ENCODE assay signal across 1 cellular context in the genomic region with DNA sequence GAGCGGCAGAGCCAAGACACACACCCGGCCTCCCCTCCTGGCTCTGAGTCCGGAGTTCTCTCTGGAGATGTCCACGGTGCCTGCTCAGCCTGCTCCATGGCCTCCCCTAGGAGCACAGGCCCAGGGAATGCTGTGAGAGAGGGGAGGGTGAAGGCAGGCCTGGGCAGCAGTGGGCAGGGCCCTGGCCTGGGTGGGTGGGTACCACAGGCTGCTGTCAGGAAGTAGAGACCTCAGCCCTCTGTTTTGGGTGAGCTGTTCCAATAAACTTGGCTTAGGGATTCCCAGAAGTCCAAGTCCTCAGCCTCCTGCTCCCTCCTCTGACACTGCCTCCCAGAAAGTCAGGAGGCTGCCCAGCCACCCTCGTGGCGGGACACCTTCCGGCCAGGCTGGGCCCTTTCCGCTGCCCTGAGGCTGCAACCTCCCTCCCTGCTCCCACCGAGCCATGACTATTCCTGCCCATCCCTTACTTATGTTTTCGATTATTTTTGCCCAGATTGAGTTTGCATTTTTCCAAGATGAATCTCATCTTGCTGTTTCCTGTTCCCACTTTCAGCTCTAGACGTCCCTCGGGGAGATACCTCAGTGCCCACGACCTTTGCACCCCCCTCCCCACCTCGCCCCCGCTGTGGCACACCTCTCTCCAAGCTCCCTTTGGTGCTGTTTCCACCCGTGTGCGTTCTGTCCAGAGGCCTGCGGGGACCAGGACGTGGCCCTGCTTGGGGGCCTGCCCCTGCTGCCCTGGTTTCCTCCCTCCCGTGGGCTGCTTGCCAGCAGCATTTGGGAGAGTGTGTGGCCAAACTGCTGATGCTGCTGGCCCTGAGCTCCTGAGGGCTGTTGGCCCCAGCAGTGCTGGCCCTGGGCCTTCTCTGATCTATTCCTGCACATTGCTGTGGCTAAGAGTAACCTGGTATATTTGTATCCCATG.
TF ChIP-seq lines count a peak whose summit lies in the region.

No MANE protein-coding gene starts in this region.

TF ChIP-seq in K562, 482 proteins besides CTCF, POLR2A, EP300 and RAD21:
- TF ChIP-seq IRF2 (CRISPR knock-in tag; IDR thresholded peaks at IDR 0.05) (no peak), PHB2 (IDR thresholded peaks at IDR 0.05; ENCODE audit: low read depth) (no peak), BRD4 (IDR thresholded peaks at IDR 0.05) (no peak), MCM3 (IDR thresholded peaks at IDR 0.05) (no peak), FIP1L1 (IDR thresholded peaks at IDR 0.05; ENCODE audit: low read depth, low read length, poor library complexity, severe bottlenecking) (no peak), CBX8 (IDR thresholded peaks at IDR 0.05; ENCODE audit: borderline replicate concordance, extremely low read depth, low read depth, low read length, poor library complexity, severe bottlenecking) (no peak), NFE2L1 (tag; IDR thresholded peaks at IDR 0.05; ENCODE audit: borderline replicate concordance, low read depth) (no peak), GATAD2A (IDR thresholded peaks at IDR 0.05) (no peak)
- TF ChIP-seq, protein P1, sequence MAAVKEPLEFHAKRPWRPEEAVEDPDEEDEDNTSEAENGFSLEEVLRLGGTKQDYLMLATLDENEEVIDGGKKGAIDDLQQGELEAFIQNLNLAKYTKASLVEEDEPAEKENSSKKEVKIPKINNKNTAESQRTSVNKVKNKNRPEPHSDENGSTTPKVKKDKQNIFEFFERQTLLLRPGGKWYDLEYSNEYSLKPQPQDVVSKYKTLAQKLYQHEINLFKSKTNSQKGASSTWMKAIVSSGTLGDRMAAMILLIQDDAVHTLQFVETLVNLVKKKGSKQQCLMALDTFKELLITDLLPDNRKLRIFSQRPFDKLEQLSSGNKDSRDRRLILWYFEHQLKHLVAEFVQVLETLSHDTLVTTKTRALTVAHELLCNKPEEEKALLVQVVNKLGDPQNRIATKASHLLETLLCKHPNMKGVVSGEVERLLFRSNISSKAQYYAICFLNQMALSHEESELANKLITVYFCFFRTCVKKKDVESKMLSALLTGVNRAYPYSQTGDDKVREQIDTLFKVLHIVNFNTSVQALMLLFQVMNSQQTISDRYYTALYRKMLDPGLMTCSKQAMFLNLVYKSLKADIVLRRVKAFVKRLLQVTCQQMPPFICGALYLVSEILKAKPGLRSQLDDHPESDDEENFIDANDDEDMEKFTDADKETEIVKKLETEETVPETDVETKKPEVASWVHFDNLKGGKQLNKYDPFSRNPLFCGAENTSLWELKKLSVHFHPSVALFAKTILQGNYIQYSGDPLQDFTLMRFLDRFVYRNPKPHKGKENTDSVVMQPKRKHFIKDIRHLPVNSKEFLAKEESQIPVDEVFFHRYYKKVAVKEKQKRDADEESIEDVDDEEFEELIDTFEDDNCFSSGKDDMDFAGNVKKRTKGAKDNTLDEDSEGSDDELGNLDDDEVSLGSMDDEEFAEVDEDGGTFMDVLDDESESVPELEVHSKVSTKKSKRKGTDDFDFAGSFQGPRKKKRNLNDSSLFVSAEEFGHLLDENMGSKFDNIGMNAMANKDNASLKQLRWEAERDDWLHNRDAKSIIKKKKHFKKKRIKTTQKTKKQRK (IDR thresholded peaks at IDR 0.05; ENCODE audit: borderline replicate concordance, low read depth, low read length), result no peak
- TF ChIP-seq, protein P2, sequence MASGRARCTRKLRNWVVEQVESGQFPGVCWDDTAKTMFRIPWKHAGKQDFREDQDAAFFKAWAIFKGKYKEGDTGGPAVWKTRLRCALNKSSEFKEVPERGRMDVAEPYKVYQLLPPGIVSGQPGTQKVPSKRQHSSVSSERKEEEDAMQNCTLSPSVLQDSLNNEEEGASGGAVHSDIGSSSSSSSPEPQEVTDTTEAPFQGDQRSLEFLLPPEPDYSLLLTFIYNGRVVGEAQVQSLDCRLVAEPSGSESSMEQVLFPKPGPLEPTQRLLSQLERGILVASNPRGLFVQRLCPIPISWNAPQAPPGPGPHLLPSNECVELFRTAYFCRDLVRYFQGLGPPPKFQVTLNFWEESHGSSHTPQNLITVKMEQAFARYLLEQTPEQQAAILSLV (tag; IDR thresholded peaks at IDR 0.05), result no peak
- TF ChIP-seq, protein P3, sequence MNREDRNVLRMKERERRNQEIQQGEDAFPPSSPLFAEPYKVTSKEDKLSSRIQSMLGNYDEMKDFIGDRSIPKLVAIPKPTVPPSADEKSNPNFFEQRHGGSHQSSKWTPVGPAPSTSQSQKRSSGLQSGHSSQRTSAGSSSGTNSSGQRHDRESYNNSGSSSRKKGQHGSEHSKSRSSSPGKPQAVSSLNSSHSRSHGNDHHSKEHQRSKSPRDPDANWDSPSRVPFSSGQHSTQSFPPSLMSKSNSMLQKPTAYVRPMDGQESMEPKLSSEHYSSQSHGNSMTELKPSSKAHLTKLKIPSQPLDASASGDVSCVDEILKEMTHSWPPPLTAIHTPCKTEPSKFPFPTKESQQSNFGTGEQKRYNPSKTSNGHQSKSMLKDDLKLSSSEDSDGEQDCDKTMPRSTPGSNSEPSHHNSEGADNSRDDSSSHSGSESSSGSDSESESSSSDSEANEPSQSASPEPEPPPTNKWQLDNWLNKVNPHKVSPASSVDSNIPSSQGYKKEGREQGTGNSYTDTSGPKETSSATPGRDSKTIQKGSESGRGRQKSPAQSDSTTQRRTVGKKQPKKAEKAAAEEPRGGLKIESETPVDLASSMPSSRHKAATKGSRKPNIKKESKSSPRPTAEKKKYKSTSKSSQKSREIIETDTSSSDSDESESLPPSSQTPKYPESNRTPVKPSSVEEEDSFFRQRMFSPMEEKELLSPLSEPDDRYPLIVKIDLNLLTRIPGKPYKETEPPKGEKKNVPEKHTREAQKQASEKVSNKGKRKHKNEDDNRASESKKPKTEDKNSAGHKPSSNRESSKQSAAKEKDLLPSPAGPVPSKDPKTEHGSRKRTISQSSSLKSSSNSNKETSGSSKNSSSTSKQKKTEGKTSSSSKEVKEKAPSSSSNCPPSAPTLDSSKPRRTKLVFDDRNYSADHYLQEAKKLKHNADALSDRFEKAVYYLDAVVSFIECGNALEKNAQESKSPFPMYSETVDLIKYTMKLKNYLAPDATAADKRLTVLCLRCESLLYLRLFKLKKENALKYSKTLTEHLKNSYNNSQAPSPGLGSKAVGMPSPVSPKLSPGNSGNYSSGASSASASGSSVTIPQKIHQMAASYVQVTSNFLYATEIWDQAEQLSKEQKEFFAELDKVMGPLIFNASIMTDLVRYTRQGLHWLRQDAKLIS (CRISPR knock-in tag; IDR thresholded peaks at IDR 0.05), result no peak
